In the genomic region with DNA sequence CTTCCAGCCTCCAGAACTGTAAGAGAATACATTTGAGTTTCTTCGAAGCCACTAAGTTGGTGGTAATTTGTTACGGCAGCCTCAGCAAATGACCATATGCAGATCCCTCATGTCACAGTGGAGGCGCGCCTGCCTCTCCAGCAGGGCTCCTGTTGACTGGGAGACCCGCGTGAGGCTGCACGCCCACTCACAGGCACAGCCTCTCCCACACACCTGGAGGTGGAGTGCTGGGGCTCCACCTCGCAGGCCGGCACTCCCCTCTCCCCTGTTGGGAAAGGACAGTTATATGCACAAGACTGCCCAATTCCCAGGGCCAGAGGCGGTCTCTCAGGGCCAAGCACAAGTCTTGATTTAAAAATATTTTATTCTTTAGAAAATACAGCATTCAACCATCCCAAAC, we compare ENCODE assay signal across 25 cellular contexts. TPM values are rescaled to one million over a fixed set of nuclear protein-coding genes. Genes with fewer than 3 reads are reported as not detected.
A peak's percentile ranks its signal among the peaks of the same experiment; 100 is the strongest.
DNase-seq lines count a peak whose midpoint lies in the region; ATAC-seq and TF ChIP-seq lines count a peak whose summit lies in the region.
"Had no signal": no experiment of that assay in that cellular context is flagged by ENCODE, and none has a peak within 500 bp of the region (broad histone marks: within the 10 kb centered on the region; RNA-seq: fewer than 3 reads in every experiment).

No MANE protein-coding gene starts in this region.

- H3K9ac ChIP-seq in BLaER1 treated with 17β-estradiol and CSF1 and Interleukin-3, amounts not matched to agents 10 nM and 100 nM, result peak overlapping the region in 5 of 11 experiments; percentile 11 to 84 (median 42); a peak in 8 of 22 replicates
- H3K9ac ChIP-seq: neural progenitor cell had no signal

- H3K4me3 Mint-ChIP-seq in progenitor cell of endocrine pancreas (ENCODE audit: low read depth), result no peak overlapping the region
- H3K4me3 Mint-ChIP-seq: CD4-positive, alpha-beta memory T cell; dendritic cell treated with granulocyte-macrophage colony-stimulating factor and Interleukin-4, amounts not matched to agents 40 ng/mL and 50 ng/mL, for 4 days; neural progenitor cell; T-helper 1 cell treated with Interleukin-12 subunit alpha and Interleukin-12 subunit beta and Interleukin-4 antibody, amounts not matched to agents 30 μg/mL and 1 μg/mL, for 36 hours had no signal

- H3K4me2 ChIP-seq in BLaER1 treated with 17β-estradiol and CSF1 and Interleukin-3, amounts not matched to agents 10 nM and 100 nM, result peak overlapping the region in 8 of 11 experiments; percentile 80 to 100 (median 98); a peak in 15 of 22 replicates
- H3K4me2 ChIP-seq: neural progenitor cell had no signal

- no peaks in the 10 kb centered on the region for H3K9me3 Mint-ChIP-seq in progenitor cell of endocrine pancreas (ENCODE audit: low read depth)
- H3K9me3 Mint-ChIP-seq: CD4-positive, alpha-beta memory T cell; dendritic cell treated with granulocyte-macrophage colony-stimulating factor and Interleukin-4, amounts not matched to agents 40 ng/mL and 50 ng/mL, for 4 days; neural progenitor cell; T-helper 1 cell treated with Interleukin-12 subunit alpha and Interleukin-12 subunit beta and Interleukin-4 antibody, amounts not matched to agents 30 μg/mL and 1 μg/mL, for 36 hours had no signal

- peak overlapping the region in 4 of 11 experiments; percentile 93 to 97 (median 95); a peak in 8 of 22 replicates for H3K27ac ChIP-seq in BLaER1 treated with 17β-estradiol and CSF1 and Interleukin-3, amounts not matched to agents 10 nM and 100 nM
- H3K27ac ChIP-seq in KOPT-K1 (ENCODE audit: low read depth, low read length, poor library complexity, severe bottlenecking), result peak overlapping the region; percentile 90
- H3K27ac ChIP-seq: ascending aorta, lower lobe of right lung, neural progenitor cell, SJSA1, suprapubic skin, vagina had no signal

- H4K20me1 ChIP-seq in BLaER1 treated with 17β-estradiol and CSF1 and Interleukin-3, amounts not matched to agents 10 nM and 100 nM, result peaks cover 14 to 78% (median 48%) of the 10 kb centered on the region in 11 experiments

- H3K9me3 ChIP-seq in BLaER1 treated with 17β-estradiol and CSF1 and Interleukin-3, amounts not matched to agents 10 nM and 100 nM (replicated peaks in 1 of 11), result no peaks in the 10 kb centered on the region
- H3K9me3 ChIP-seq in KOPT-K1 (ENCODE audit: insufficient read depth, low read length, poor library complexity, severe bottlenecking), result no peaks in the 10 kb centered on the region
- H3K9me3 ChIP-seq: ascending aorta, lower lobe of right lung, Peyer's patch, SJSA1, suprapubic skin, vagina had no signal

- H3K36me3 Mint-ChIP-seq in progenitor cell of endocrine pancreas (ENCODE audit: insufficient read depth), result peaks cover 2% of the 10 kb centered on the region

- ATAC-seq in HG02798 (IDR thresholded peaks at IDR 0.05; ENCODE audit: poor library complexity, unreplicated experiment), result no peak
- ATAC-seq: lower lobe of right lung had no signal

- no peak overlapping the region for H3K4me3 ChIP-seq in BLaER1 treated with 17β-estradiol and CSF1 and Interleukin-3, amounts not matched to agents 10 nM and 100 nM
- H3K4me3 ChIP-seq: ascending aorta, lower lobe of right lung, neural progenitor cell, Peyer's patch, SJSA1, suprapubic skin, vagina had no signal

- DNase-seq in ecto neural progenitor cell (ENCODE audit: low spot score) (peak; percentile 29), progenitor cell of endocrine pancreas (ENCODE audit: low spot score, unreplicated experiment) (no peak)
- DNase-seq: activated CD4-positive, alpha-beta T cell treated with anti-CD3 and anti-CD28 coated beads, Interleukin-2, amount 50 U/mL, for 1 hour; activated naive CD4-positive, alpha-beta T cell; CD4-positive, alpha-beta memory T cell; GOT3; kidney; NCI-H1417 treated with DMSO at 0.1 percent for 48 hours; NCI-H510A; Peyer's patch had no signal

- peaks cover 62 to 100% (median 96%) of the 10 kb centered on the region in 10 experiments for H3K4me1 ChIP-seq in BLaER1 treated with 17β-estradiol and CSF1 and Interleukin-3, amounts not matched to agents 10 nM and 100 nM
- H3K4me1 ChIP-seq: ascending aorta, neural progenitor cell, SJSA1 had no signal

- no peaks in the 10 kb centered on the region for H3K27me3 ChIP-seq in BLaER1 treated with 17β-estradiol and CSF1 and Interleukin-3, amounts not matched to agents 10 nM and 100 nM
- H3K27me3 ChIP-seq: ascending aorta, neural progenitor cell, Peyer's patch, SJSA1, suprapubic skin, vagina had no signal

- no peak overlapping the region for H3K27ac Mint-ChIP-seq in progenitor cell of endocrine pancreas
- H3K27ac Mint-ChIP-seq: dendritic cell treated with granulocyte-macrophage colony-stimulating factor and Interleukin-4, amounts not matched to agents 40 ng/mL and 50 ng/mL, for 4 days; neural progenitor cell; T-helper 1 cell treated with Interleukin-12 subunit alpha and Interleukin-12 subunit beta and Interleukin-4 antibody, amounts not matched to agents 30 μg/mL and 1 μg/mL, for 36 hours had no signal

- no peaks in the 10 kb centered on the region for H3K27me3 Mint-ChIP-seq in progenitor cell of endocrine pancreas
- H3K27me3 Mint-ChIP-seq: CD4-positive, alpha-beta memory T cell had no signal

- H3K4me1 Mint-ChIP-seq in progenitor cell of endocrine pancreas (ENCODE audit: low read depth), result no peaks in the 10 kb centered on the region
- H3K4me1 Mint-ChIP-seq: neural progenitor cell had no signal

- no peak for TF ChIP-seq CTCF in progenitor cell of endocrine pancreas (IDR thresholded peaks at IDR 0.05; ENCODE audit: unreplicated experiment)

- peaks cover 37 to 64% (median 48%) of the 10 kb centered on the region in 11 experiments for H3K36me3 ChIP-seq in BLaER1 treated with 17β-estradiol and CSF1 and Interleukin-3, amounts not matched to agents 10 nM and 100 nM
- H3K36me3 ChIP-seq in KOPT-K1 (ENCODE audit: insufficient read depth, low read length), result peaks cover 56% of the 10 kb centered on the region
- H3K36me3 ChIP-seq: neural progenitor cell had no signal

RNA-seq across cellular contexts. Expression of gene TLR9, which starts 2.8 kb away (rescaled TPM):
- total RNA-seq in progenitor cell of endocrine pancreas, result not detected in 2 replicates
- total RNA-seq: ascending aorta, glomerular endothelial cell, M059J, pulmonary artery endothelial cell, SJSA1, skeletal muscle tissue, vagina had no signal

RNA-seq across cellular contexts. Expression of gene TWF2, which starts 10.7 kb away (rescaled TPM):
- 27.6 and 31.5 TPM in 2 replicates for total RNA-seq in progenitor cell of endocrine pancreas

RNA-seq across cellular contexts. Expression of gene PPM1M, which starts 17.3 kb away (rescaled TPM):
- total RNA-seq in progenitor cell of endocrine pancreas, result 6.1 and 6.7 TPM in 2 replicates

RNA-seq across cellular contexts. Expression of gene ALAS1, which starts 30.3 kb away (rescaled TPM):
- 29.5 and 32.2 TPM in 2 replicates for total RNA-seq in progenitor cell of endocrine pancreas

RNA-seq across cellular contexts. Expression of gene WDR82, which starts 50.2 kb away (rescaled TPM):
- 89.3 and 93.1 TPM in 2 replicates for total RNA-seq in progenitor cell of endocrine pancreas
